Comparison of ENCODE assay signal across 1 cellular context in the genomic region with DNA sequence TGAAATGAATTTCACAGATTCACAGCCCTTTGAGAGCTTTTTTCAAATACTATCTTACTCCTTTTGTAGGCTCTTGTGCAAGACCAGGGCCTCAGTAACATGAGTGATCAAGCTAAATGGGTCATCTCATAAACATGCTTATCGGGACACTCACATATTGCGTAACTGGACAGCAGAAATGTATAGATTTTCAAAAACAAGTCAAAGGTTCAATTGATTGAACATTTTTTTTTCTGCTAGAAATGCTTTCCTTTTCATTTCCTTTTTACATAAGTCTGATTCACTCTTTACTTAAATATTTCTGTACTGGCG.
A peak's percentile ranks its signal among the peaks of the same experiment; 100 is the strongest.
TF ChIP-seq lines count a peak whose summit lies in the region.

No MANE protein-coding gene starts in this region.

TF ChIP-seq in HepG2, 621 proteins besides CTCF, POLR2A, EP300 and RAD21 (continued from another document and continues in another):
- TF ChIP-seq ZNF362 (CRISPR knock-in tag; IDR thresholded peaks at IDR 0.05; ENCODE audit: borderline replicate concordance) (peak; percentile 98), ZNF598 (CRISPR knock-in tag; IDR thresholded peaks at IDR 0.05; ENCODE audit: borderline replicate concordance) (no peak), RBM22 (optimal IDR thresholded peaks at IDR 0.05; ENCODE audit: low read length) (no peak), ZNF12 (CRISPR knock-in tag; IDR thresholded peaks at IDR 0.05) (peak; percentile 64; the same call in 1 of the 2 replicates), MIER2 (CRISPR knock-in tag; IDR thresholded peaks at IDR 0.05) (peak; percentile 59), FOXA1 (IDR thresholded peaks at IDR 0.05) (no peak), FOXA1 (CRISPR knock-in tag; IDR thresholded peaks at IDR 0.05) (0 out of 2 replicates have a peak, but pooled peaks have one; percentile 37), E2F1 (CRISPR knock-in tag; IDR thresholded peaks at IDR 0.05) (no peak), ZNF567 (CRISPR knock-in tag; IDR thresholded peaks at IDR 0.05; ENCODE audit: borderline replicate concordance) (peak; percentile 42; the same call in 1 of the 2 replicates), SUZ12 (IDR thresholded peaks at IDR 0.05; ENCODE audit: low read depth, low read length) (no peak), XBP1 (CRISPR knock-in tag; IDR thresholded peaks at IDR 0.05) (no peak), ZSCAN20 (CRISPR knock-in tag; IDR thresholded peaks at IDR 0.05; ENCODE audit: borderline replicate concordance) (no peak), ZNF670 (CRISPR knock-in tag; IDR thresholded peaks at IDR 0.05; ENCODE audit: borderline replicate concordance) (no peak), MBD4 (IDR thresholded peaks at IDR 0.05; ENCODE audit: borderline replicate concordance, low read length) (peak; percentile 56; the same call in 1 of the 2 replicates), SP2 (CRISPR knock-in tag; IDR thresholded peaks at IDR 0.05) (no peak), ZNF564 (CRISPR knock-in tag; IDR thresholded peaks at IDR 0.05) (no peak), SMYD3 (CRISPR knock-in tag; IDR thresholded peaks at IDR 0.05) (no peak), JUN (CRISPR knock-in tag; IDR thresholded peaks at IDR 0.05) (peak; percentile 80), KLF11 (CRISPR knock-in tag; IDR thresholded peaks at IDR 0.05) (no peak), ZNF124 (CRISPR knock-in tag; IDR thresholded peaks at IDR 0.05) (0 out of 2 replicates have a peak, but pooled peaks have one; percentile 43), SOX6 (IDR thresholded peaks at IDR 0.05) (no peak), SOX6 (CRISPR knock-in tag; IDR thresholded peaks at IDR 0.05) (peak; percentile 93), ZBTB21 (CRISPR knock-in tag; IDR thresholded peaks at IDR 0.05) (no peak), ZNF367 (CRISPR knock-in tag; IDR thresholded peaks at IDR 0.05; ENCODE audit: borderline replicate concordance) (no peak), ZNF235 (CRISPR knock-in tag; IDR thresholded peaks at IDR 0.05; ENCODE audit: borderline replicate concordance) (no peak), ZNF563 (CRISPR knock-in tag; IDR thresholded peaks at IDR 0.05) (no peak), ZNF230 (CRISPR knock-in tag; IDR thresholded peaks at IDR 0.05) (no peak; the same call in 1 of the 2 replicates), MAFF (IDR thresholded peaks at IDR 0.05; ENCODE audit: low read depth, low read length) (no peak), ZNF83 (CRISPR knock-in tag; IDR thresholded peaks at IDR 0.05; ENCODE audit: borderline replicate concordance) (no peak), ZNF234 (CRISPR knock-in tag; conservative IDR thresholded peaks at IDR 0.05) (no peak), ZBTB26 (CRISPR knock-in tag; IDR thresholded peaks at IDR 0.05; ENCODE audit: borderline replicate concordance) (no peak), ZNF34 (CRISPR knock-in tag; IDR thresholded peaks at IDR 0.05; ENCODE audit: borderline replicate concordance) (no peak), PCBP2 (optimal IDR thresholded peaks at IDR 0.05; ENCODE audit: low read depth, low read length, poor library complexity, severe bottlenecking) (no peak), SKI (IDR thresholded peaks at IDR 0.05; ENCODE audit: partially characterized antibody) (peak; percentile 76), ZNF296 (CRISPR knock-in tag; conservative IDR thresholded peaks at IDR 0.05) (no peak), ZNF629 (CRISPR knock-in tag; conservative IDR thresholded peaks at IDR 0.05) (peak; percentile 88), USF2 (IDR thresholded peaks at IDR 0.05; ENCODE audit: low read depth, low read length) (no peak), USF2 (CRISPR knock-in tag; IDR thresholded peaks at IDR 0.05; ENCODE audit: borderline replicate concordance) (no peak), PREB (CRISPR knock-in tag; IDR thresholded peaks at IDR 0.05) (no peak), FIP1L1 (IDR thresholded peaks at IDR 0.05; ENCODE audit: borderline replicate concordance, insufficient read depth, low read depth, low read length) (no peak), CEBPB (IDR thresholded peaks at IDR 0.05; ENCODE audit: borderline replicate concordance, low read depth, low read length) (peak; percentile 100)
- TF ChIP-seq, protein P1, sequence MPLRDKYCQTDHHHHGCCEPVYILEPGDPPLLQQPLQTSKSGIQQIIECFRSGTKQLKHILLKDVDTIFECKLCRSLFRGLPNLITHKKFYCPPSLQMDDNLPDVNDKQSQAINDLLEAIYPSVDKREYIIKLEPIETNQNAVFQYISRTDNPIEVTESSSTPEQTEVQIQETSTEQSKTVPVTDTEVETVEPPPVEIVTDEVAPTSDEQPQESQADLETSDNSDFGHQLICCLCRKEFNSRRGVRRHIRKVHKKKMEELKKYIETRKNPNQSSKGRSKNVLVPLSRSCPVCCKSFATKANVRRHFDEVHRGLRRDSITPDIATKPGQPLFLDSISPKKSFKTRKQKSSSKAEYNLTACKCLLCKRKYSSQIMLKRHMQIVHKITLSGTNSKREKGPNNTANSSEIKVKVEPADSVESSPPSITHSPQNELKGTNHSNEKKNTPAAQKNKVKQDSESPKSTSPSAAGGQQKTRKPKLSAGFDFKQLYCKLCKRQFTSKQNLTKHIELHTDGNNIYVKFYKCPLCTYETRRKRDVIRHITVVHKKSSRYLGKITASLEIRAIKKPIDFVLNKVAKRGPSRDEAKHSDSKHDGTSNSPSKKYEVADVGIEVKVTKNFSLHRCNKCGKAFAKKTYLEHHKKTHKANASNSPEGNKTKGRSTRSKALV (CRISPR knock-in tag; IDR thresholded peaks at IDR 0.05), result no peak
- TF ChIP-seq, protein P2, sequence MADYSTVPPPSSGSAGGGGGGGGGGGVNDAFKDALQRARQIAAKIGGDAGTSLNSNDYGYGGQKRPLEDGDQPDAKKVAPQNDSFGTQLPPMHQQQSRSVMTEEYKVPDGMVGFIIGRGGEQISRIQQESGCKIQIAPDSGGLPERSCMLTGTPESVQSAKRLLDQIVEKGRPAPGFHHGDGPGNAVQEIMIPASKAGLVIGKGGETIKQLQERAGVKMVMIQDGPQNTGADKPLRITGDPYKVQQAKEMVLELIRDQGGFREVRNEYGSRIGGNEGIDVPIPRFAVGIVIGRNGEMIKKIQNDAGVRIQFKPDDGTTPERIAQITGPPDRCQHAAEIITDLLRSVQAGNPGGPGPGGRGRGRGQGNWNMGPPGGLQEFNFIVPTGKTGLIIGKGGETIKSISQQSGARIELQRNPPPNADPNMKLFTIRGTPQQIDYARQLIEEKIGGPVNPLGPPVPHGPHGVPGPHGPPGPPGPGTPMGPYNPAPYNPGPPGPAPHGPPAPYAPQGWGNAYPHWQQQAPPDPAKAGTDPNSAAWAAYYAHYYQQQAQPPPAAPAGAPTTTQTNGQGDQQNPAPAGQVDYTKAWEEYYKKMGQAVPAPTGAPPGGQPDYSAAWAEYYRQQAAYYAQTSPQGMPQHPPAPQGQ (CRISPR knock-in tag; IDR thresholded peaks at IDR 0.05; ENCODE audit: borderline replicate concordance), result no peak
- TF ChIP-seq, protein P3, sequence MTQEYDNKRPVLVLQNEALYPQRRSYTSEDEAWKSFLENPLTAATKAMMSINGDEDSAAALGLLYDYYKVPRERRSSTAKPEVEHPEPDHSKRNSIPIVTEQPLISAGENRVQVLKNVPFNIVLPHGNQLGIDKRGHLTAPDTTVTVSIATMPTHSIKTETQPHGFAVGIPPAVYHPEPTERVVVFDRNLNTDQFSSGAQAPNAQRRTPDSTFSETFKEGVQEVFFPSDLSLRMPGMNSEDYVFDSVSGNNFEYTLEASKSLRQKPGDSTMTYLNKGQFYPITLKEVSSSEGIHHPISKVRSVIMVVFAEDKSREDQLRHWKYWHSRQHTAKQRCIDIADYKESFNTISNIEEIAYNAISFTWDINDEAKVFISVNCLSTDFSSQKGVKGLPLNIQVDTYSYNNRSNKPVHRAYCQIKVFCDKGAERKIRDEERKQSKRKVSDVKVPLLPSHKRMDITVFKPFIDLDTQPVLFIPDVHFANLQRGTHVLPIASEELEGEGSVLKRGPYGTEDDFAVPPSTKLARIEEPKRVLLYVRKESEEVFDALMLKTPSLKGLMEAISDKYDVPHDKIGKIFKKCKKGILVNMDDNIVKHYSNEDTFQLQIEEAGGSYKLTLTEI (CRISPR knock-in tag; conservative IDR thresholded peaks at IDR 0.05), result no peak
- TF ChIP-seq, protein P4, sequence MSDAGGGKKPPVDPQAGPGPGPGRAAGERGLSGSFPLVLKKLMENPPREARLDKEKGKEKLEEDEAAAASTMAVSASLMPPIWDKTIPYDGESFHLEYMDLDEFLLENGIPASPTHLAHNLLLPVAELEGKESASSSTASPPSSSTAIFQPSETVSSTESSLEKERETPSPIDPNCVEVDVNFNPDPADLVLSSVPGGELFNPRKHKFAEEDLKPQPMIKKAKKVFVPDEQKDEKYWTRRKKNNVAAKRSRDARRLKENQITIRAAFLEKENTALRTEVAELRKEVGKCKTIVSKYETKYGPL (CRISPR knock-in tag; IDR thresholded peaks at IDR 0.05), result no peak; the same call in 1 of the 2 replicates
- TF ChIP-seq, protein P5, sequence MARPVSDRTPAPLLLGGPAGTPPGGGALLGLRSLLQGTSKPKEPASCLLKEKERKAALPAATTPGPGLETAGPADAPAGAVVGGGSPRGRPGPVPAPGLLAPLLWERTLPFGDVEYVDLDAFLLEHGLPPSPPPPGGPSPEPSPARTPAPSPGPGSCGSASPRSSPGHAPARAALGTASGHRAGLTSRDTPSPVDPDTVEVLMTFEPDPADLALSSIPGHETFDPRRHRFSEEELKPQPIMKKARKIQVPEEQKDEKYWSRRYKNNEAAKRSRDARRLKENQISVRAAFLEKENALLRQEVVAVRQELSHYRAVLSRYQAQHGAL (CRISPR knock-in tag; IDR thresholded peaks at IDR 0.05; ENCODE audit: not compliant biosample characterization), result no peak
- TF ChIP-seq, protein P6, sequence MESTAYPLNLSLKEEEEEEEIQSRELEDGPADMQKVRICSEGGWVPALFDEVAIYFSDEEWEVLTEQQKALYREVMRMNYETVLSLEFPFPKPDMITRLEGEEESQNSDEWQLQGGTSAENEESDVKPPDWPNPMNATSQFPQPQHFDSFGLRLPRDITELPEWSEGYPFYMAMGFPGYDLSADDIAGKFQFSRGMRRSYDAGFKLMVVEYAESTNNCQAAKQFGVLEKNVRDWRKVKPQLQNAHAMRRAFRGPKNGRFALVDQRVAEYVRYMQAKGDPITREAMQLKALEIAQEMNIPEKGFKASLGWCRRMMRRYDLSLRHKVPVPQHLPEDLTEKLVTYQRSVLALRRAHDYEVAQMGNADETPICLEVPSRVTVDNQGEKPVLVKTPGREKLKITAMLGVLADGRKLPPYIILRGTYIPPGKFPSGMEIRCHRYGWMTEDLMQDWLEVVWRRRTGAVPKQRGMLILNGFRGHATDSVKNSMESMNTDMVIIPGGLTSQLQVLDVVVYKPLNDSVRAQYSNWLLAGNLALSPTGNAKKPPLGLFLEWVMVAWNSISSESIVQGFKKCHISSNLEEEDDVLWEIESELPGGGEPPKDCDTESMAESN (CRISPR knock-in tag; conservative IDR thresholded peaks at IDR 0.05), result 0 out of 2 replicates have a peak, but pooled peaks have one; percentile 23
- TF ChIP-seq, protein P7, sequence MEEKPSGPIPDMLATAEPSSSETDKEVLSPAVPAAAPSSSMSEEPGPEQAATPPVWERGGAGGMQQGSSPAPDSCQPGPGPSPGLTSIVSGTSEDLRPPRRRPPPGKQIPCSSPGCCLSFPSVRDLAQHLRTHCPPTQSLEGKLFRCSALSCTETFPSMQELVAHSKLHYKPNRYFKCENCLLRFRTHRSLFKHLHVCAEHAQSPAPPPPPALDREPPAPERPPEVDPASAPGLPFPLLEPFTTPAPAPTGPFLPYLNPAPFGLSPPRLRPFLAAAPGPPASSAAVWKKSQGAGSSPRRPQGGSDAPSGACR (CRISPR knock-in tag; IDR thresholded peaks at IDR 0.05), result peak; percentile 92
